Comparison of ENCODE assay signal across 8 cellular contexts in genomic region chr1:12448746-12449177, GRCh38.
A peak's percentile ranks its signal among the peaks of the same experiment; 100 is the strongest.
DNase-seq lines count a peak whose midpoint lies in the region.
"Had no signal": no experiment of that assay in that cellular context is flagged by ENCODE, and none has a peak within 500 bp of the region (broad histone marks: within the 10 kb centered on the region; RNA-seq: fewer than 3 reads in every experiment).

No MANE protein-coding gene starts in this region.

- no peaks in the 10 kb centered on the region for H3K27me3 ChIP-seq in layer of hippocampus (ENCODE audit: control insufficient read depth, insufficient read depth, low read length)

- DNase-seq in M059J (ENCODE audit: low read depth) (peak; percentile 62), amniotic epithelial cell (ENCODE audit: low read depth) (peak; percentile 96), stromal cell of bone marrow (ENCODE audit: low read depth) (peak; percentile 74), superior temporal gyrus (ENCODE audit: extremely low spot score) (no peak), NCI-H748 treated with DMSO at 0.1 percent for 48 hours (lab: John Stamatoyannopoulos, UW) (no peak), NCI-H187 (lab: John Stamatoyannopoulos, UW) (no peak)
- DNase-seq: nucleus accumbens had no signal

- H3K27ac ChIP-seq in layer of hippocampus (ENCODE audit: low read depth, low read length): peak overlapping the region; percentile 58

Comparison
In these comparisons a context has a peak if more than half of its experiments do, and no peak if none do; other contexts are left out.
1. DNase-seq: peak in M059J (single experiment), amniotic epithelial cell (single experiment) and stromal cell of bone marrow (single experiment); none in superior temporal gyrus (single experiment), NCI-H748 treated with DMSO at 0.1 percent for 48 hours (single experiment) and NCI-H187 (0 of 2).